1 cellular context compared by ENCODE assay signal in the genomic region with DNA sequence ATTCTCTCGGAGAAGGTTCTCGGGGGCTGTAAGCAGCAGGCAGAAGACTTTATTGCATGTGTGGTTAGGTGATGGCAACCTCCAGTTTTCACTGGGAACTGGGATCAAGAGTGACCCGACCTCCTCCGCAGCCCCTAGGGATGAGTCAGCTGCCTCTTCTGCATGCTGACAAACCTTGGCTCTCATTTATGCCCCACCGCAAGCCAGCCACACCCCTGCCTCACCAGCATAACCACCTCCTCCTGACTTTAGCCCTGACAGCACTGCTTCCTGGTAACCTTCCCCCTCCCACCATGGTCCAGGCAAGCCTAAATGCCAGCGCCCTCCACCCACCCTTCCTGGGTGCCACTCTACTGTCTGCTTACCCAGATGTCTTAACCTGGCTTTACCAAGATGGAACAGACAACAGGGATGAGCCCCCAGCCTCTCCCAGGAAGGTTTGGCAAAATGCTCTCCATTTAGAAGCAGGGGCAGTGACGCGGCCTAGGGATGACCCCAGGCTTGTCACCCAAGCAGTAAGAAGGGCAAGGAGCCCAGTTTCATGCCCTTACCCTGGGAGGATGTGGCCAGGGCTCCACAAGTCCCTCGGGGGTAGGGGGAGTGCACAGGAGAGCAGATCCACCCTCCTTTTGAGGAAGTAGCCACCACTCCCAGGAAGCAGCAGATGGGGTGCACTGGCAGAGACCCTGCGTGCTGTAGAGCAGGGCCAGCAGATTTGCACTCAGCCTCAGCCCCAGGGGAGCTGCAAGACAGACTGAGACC.
TF ChIP-seq lines count a peak whose summit lies in the region.

No MANE protein-coding gene starts in this region.

TF ChIP-seq in IMR-90, 13 proteins besides CTCF, POLR2A, EP300 and RAD21 (continued from another document):
- TF ChIP-seq, protein P1, sequence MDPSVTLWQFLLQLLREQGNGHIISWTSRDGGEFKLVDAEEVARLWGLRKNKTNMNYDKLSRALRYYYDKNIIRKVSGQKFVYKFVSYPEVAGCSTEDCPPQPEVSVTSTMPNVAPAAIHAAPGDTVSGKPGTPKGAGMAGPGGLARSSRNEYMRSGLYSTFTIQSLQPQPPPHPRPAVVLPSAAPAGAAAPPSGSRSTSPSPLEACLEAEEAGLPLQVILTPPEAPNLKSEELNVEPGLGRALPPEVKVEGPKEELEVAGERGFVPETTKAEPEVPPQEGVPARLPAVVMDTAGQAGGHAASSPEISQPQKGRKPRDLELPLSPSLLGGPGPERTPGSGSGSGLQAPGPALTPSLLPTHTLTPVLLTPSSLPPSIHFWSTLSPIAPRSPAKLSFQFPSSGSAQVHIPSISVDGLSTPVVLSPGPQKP (IDR thresholded peaks at IDR 0.05; ENCODE audit: borderline replicate concordance, low read depth, low read length): no peak
- no peak for TF ChIP-seq CHD1 (IDR thresholded peaks at IDR 0.05; ENCODE audit: low read depth, low read length)
- TF ChIP-seq SMC3 (IDR thresholded peaks at IDR 0.05; ENCODE audit: low read depth, low read length): no peak
- no peak for TF ChIP-seq RCOR1 (IDR thresholded peaks at IDR 0.05; ENCODE audit: insufficient replicate concordance, low read length)
- TF ChIP-seq MAZ (IDR thresholded peaks at IDR 0.05; ENCODE audit: borderline replicate concordance, low read depth, low read length): no peak
- TF ChIP-seq CEBPB (IDR thresholded peaks at IDR 0.05; ENCODE audit: low read depth, low read length): no peak
- no peak for TF ChIP-seq RFX5 (IDR thresholded peaks at IDR 0.05; ENCODE audit: low read depth, low read length)
